10 cellular contexts compared by ENCODE assay signal in the genomic region with DNA sequence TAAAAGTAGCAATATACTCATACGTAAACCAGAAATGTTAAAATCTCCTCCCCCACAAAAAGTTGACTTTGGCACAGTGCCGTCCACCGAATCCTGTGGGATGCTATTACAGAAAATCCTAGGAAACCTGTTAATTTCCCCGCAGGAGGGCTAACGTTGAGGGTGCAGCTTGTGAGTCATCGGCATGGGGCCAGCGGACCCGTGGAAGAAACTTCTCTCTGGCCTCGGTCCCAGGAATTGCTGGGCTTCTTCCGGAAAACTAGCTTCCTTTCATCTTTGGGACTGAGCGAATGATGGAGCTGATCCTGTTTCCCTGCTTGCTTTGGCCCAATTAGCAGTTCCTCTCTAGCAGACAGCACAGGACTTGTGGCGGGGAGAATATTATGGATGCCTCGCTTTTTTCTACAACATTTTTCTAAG. TPM values are rescaled to one million over a fixed set of nuclear protein-coding genes. Genes with fewer than 3 reads are reported as not detected.
DNase-seq lines count a peak whose midpoint lies in the region; ATAC-seq and TF ChIP-seq lines count a peak whose summit lies in the region.
"Had no signal": no experiment of that assay in that cellular context is flagged by ENCODE, and none has a peak within 500 bp of the region (broad histone marks: within the 10 kb centered on the region; RNA-seq: fewer than 3 reads in every experiment).

No MANE protein-coding gene starts in this region.

- H3K4me3 ChIP-seq in H7 (ENCODE audit: insufficient read depth, low read depth, low read length) (no peak overlapping the region), adrenal gland (peak overlapping the region in 1 of 4 donors; percentile 23), right cardiac atrium (ENCODE audit: low read length) (no peak overlapping the region), spleen (no peak overlapping the region)
- H3K4me3 ChIP-seq: GM12878 had no signal

- H3K4me3 Mint-ChIP-seq in effector memory CD8-positive, alpha-beta T cell, result no peak overlapping the region
- no peak overlapping the region for H3K4me3 Mint-ChIP-seq in activated naive CD4-positive, alpha-beta T cell treated with anti-CD3 and anti-CD28 coated beads, Interleukin-2, amount 10 ng/mL, durations not matched to agents 7 days and 5 days

- ATAC-seq in right cardiac atrium (peak; percentile 50 to 75), HG03342 (IDR thresholded peaks at IDR 0.05; ENCODE audit: unreplicated experiment) (no peak)
- no peak for ATAC-seq in effector memory CD8-positive, alpha-beta T cell (replicated peaks)
- ATAC-seq: GM12878 had no signal

- TF ChIP-seq CTCF in adrenal gland (IDR thresholded peaks at IDR 0.05) (no peak), spleen (IDR thresholded peaks at IDR 0.05 in 8 of 11, conservative IDR thresholded peaks at IDR 0.05 in 3 of 11) (no peak)

- H3K4me1 ChIP-seq in adrenal gland (replicated peaks in 1 of 2) (peaks cover 0 to 16% of the 10 kb centered on the region in 2 donors), right cardiac atrium (ENCODE audit: control insufficient read depth, insufficient read depth, low read length) (peaks cover 3% of the 10 kb centered on the region), spleen (peaks cover 14 to 55% (median 28%) of the 10 kb centered on the region in 6 donors)

- peak; percentile 21 for DNase-seq in H7
- peak; percentile 57 to 88 (median 86) for DNase-seq in adrenal gland
- peak; percentile 77 to 91 (median 85) for DNase-seq in right cardiac atrium
- DNase-seq in spleen, result peak; percentile 18
- no peak for DNase-seq in NCI-H1417 (lab: John Stamatoyannopoulos, UW)
- no peak for DNase-seq in effector memory CD8-positive, alpha-beta T cell
- no peak for DNase-seq in activated naive CD4-positive, alpha-beta T cell treated with anti-CD3 and anti-CD28 coated beads, Interleukin-2, amount 10 ng/mL, durations not matched to agents 7 days and 5 days
- DNase-seq: OCI-M1 had no signal

- H3K36me3 Mint-ChIP-seq in effector memory CD8-positive, alpha-beta T cell (ENCODE audit: insufficient read depth), result no peaks in the 10 kb centered on the region
- H3K36me3 Mint-ChIP-seq in activated naive CD4-positive, alpha-beta T cell treated with anti-CD3 and anti-CD28 coated beads, Interleukin-2, amount 10 ng/mL, durations not matched to agents 7 days and 5 days, result peaks cover 3% of the 10 kb centered on the region

- H3K36me3 ChIP-seq in H7 (replicated peaks; ENCODE audit: control insufficient read depth, insufficient read depth, low read length), result no peaks in the 10 kb centered on the region
- H3K36me3 ChIP-seq in adrenal gland (replicated peaks in 1 of 2), result no peaks in the 10 kb centered on the region
- no peaks in the 10 kb centered on the region for H3K36me3 ChIP-seq in spleen

- no peaks in the 10 kb centered on the region for H3K9me3 ChIP-seq in adrenal gland (replicated peaks in 1 of 3)
- no peaks in the 10 kb centered on the region for H3K9me3 ChIP-seq in right cardiac atrium (ENCODE audit: control insufficient read depth, low read length)
- H3K9me3 ChIP-seq in spleen, result peaks cover 0 to 16% (median 6%) of the 10 kb centered on the region in 8 donors

- CTCF ChIA-PET in activated naive CD4-positive, alpha-beta T cell treated with anti-CD3 and anti-CD28 coated beads, Interleukin-2, amount 10 ng/mL, durations not matched to agents 7 days and 5 days (lab: Charles Lee), result no interaction called here

- H3K4me1 Mint-ChIP-seq in effector memory CD8-positive, alpha-beta T cell (ENCODE audit: low read depth in 2 of 2), result peaks cover 18 to 30% of the 10 kb centered on the region in 2 donors
- H3K4me1 Mint-ChIP-seq in activated naive CD4-positive, alpha-beta T cell treated with anti-CD3 and anti-CD28 coated beads, Interleukin-2, amount 10 ng/mL, durations not matched to agents 7 days and 5 days, result peaks cover 39% of the 10 kb centered on the region

- WGBS in adrenal gland, 4 donors, result 15 to 39% (median 21%) methylated on average over 10 to 13 of the region's 13 CpGs
- 27% methylated on average over 13 of the region's 13 CpGs for WGBS in right cardiac atrium
- 64 to 79% (median 67%) methylated on average over 13 of the region's 13 CpGs for WGBS in spleen, 5 donors

- TF ChIP-seq POLR2A in adrenal gland (IDR thresholded peaks at IDR 0.05) (no peak), spleen (IDR thresholded peaks at IDR 0.05) (no peak)

- H3K27ac Mint-ChIP-seq in effector memory CD8-positive, alpha-beta T cell, result no peak overlapping the region
- no peak overlapping the region for H3K27ac Mint-ChIP-seq in activated naive CD4-positive, alpha-beta T cell treated with anti-CD3 and anti-CD28 coated beads, Interleukin-2, amount 10 ng/mL, durations not matched to agents 7 days and 5 days

- peak overlapping the region in 2 of 5 donors; percentile 79 to 93 for H3K27ac ChIP-seq in adrenal gland
- H3K27ac ChIP-seq in right cardiac atrium (ENCODE audit: low read length), result no peak overlapping the region
- H3K27ac ChIP-seq in spleen, result peak overlapping the region in 7 of 8 donors; percentile 60 to 79 (median 67)

- H3K9me3 Mint-ChIP-seq in effector memory CD8-positive, alpha-beta T cell, result no peaks in the 10 kb centered on the region
- peaks cover 9% of the 10 kb centered on the region for H3K9me3 Mint-ChIP-seq in activated naive CD4-positive, alpha-beta T cell treated with anti-CD3 and anti-CD28 coated beads, Interleukin-2, amount 10 ng/mL, durations not matched to agents 7 days and 5 days

- intact Hi-C loops in adrenal gland (cut with DNase I), result no loop called here
- intact Hi-C loops in right cardiac atrium (cut with DNase I), result no loop called here
- intact Hi-C loops in spleen (cut with DNase I; ENCODE audit: low total_unique reads), result no loop called here

- H3K27me3 ChIP-seq in H7 (ENCODE audit: control insufficient read depth, insufficient read depth, low read length) (no peaks in the 10 kb centered on the region), adrenal gland (no peaks in the 10 kb centered on the region), right cardiac atrium (ENCODE audit: control insufficient read depth, insufficient read depth) (no peaks in the 10 kb centered on the region), spleen (replicated peaks in 1 of 7) (peaks cover 0 to 10% (median 0%) of the 10 kb centered on the region in 7 donors)

- H3K27me3 Mint-ChIP-seq in effector memory CD8-positive, alpha-beta T cell, result peaks cover 4 to 9% of the 10 kb centered on the region in 2 donors
- peaks cover 56% of the 10 kb centered on the region for H3K27me3 Mint-ChIP-seq in activated naive CD4-positive, alpha-beta T cell treated with anti-CD3 and anti-CD28 coated beads, Interleukin-2, amount 10 ng/mL, durations not matched to agents 7 days and 5 days

RNA-seq across cellular contexts. Expression of gene CRYGN, which starts 13.4 kb away (rescaled TPM):
- 1.2 and 2.2 TPM in 2 replicates for total RNA-seq in H7 (2014; rRNA removed; shearing (Covaris generic))
- total RNA-seq in adrenal gland (under 1 TPM in 3 of 8 donors, not detected in 5; 0.19 to 0.88 (median 0.41) TPM), right cardiac atrium (under 1 TPM in 1 of 4 donors, not detected in 3; 0.11 TPM), spleen (1 to 10 TPM in 3 of 7 donors, under 1 TPM in 3, not detected in 1; 0.17 to 2.5 (median 0.92) TPM)
- polyA plus RNA-seq in adrenal gland (under 1 TPM in 2 of 3 donors, not detected in 1; 0.56 to 0.67 TPM), right cardiac atrium (0.07 TPM), spleen (under 1 TPM; 0.27 to 0.72 (median 0.32) TPM)
- total RNA-seq: GM12878 had no signal
- polyA plus RNA-seq: GM12878 had no signal

RNA-seq across cellular contexts. Expression of gene WDR86, which starts 16.7 kb away (rescaled TPM):
- 40.6 and 40.8 TPM in 2 replicates for total RNA-seq in H7 (2014; rRNA removed; shearing (Covaris generic))
- 10 to 100 TPM in 2 of 8 donors, 1 to 10 TPM in 6; 1.4 to 16.7 (median 5.1) TPM for total RNA-seq in adrenal gland
- 1 to 10 TPM in 2 of 3 donors, not detected in 1; 5.5 to 7.5 TPM for polyA plus RNA-seq in adrenal gland
- under 1 TPM; 0.17 to 0.47 (median 0.17) TPM for total RNA-seq in right cardiac atrium
- 0.34 TPM for polyA plus RNA-seq in right cardiac atrium
- 10 to 100 TPM; 15.4 to 71.9 (median 58.1) TPM for total RNA-seq in spleen
- polyA plus RNA-seq in spleen, result 10 to 100 TPM in 1 of 3 donors, 1 to 10 TPM in 2; 2.8 to 29.5 (median 8.6) TPM
- total RNA-seq: GM12878 had no signal

Comparison
In these comparisons a context has a peak if more than half of its experiments do, and no peak if none do; other contexts are left out.
1. DNase-seq: peak in H7 (single experiment), adrenal gland (7 of 7), right cardiac atrium (3 of 3) and spleen (single experiment); none in NCI-H1417 (0 of 3), effector memory CD8-positive, alpha-beta T cell (0 of 3) and activated naive CD4-positive, alpha-beta T cell treated with anti-CD3 and anti-CD28 coated beads, Interleukin-2, amount 10 ng/mL, durations not matched to agents 7 days and 5 days (single experiment).
2. ATAC-seq: peak in right cardiac atrium (2 of 2); none in HG03342 (single experiment) and effector memory CD8-positive, alpha-beta T cell (single experiment).